ENCODE assay signal across 8 cellular contexts in the genomic region with DNA sequence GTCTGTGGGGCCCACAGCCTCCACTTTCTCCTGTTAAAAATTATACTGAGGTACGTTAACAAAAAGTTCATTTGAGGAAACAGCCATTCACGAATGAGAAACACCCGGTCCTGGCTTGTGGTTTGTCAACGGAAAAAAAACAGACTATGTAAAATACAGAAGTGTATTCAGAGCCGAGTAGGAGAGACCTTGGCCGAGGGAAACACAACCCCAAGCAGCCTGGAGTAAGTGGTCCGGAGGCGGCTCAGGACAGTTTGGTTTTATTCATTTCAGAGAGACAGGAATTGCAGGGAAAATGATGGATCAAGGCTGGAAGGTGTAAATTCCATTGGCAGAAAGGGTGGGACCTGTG. TPM values are rescaled to one million over a fixed set of nuclear protein-coding genes. Genes with fewer than 3 reads are reported as not detected.
DNase-seq lines count a peak whose midpoint lies in the region; ATAC-seq, FAIRE-seq and TF ChIP-seq lines count a peak whose summit lies in the region.

No MANE protein-coding gene starts in this region.

- POLR2A ChIA-PET in IMR-90 (lab: Charles Lee; ENCODE audit: unreplicated experiment) = interaction anchor here (0.7 kb wide), 1 partner anchor 42 kb away, joined by 4 read pairs; no protein-coding TSS in a partner anchor
- POLR2A ChIA-PET in GM12878 (lab: Charles Lee) = no interaction called here

- BruUV-seq in IMR-90 (replicated peaks; lab: Mats Ljungman, UMichigan) (no TSS peak), GM12878 (replicated peaks; lab: Mats Ljungman, UMichigan) (no TSS peak)

- H3K23ac ChIP-seq in IMR-90 (ENCODE audit: low read depth, low read length) = peak overlapping the region; percentile 87

- H4K20me1 ChIP-seq in IMR-90 (ENCODE audit: insufficient read depth, low read length) (no peaks in the 10 kb centered on the region), GM12878 (ENCODE audit: control insufficient read depth, insufficient read depth) (no peaks in the 10 kb centered on the region)

- RAD21 ChIA-PET in GM12878 (lab: Charles Lee; ENCODE audit: unreplicated experiment) = no interaction called here

- peak overlapping the region; percentile 99 for H3K4me3 Mint-ChIP-seq in memory B cell

- H3K4me3 ChIP-seq in IMR-90 (ENCODE audit: insufficient read depth, low read depth, low read length) = peak overlapping the region; percentile 83
- peak overlapping the region; percentile 54 for H3K4me3 ChIP-seq in GM12878
- H3K4me3 ChIP-seq in upper lobe of left lung = peak overlapping the region; percentile 65 to 89 (median 73)

- peak overlapping the region; percentile 90 for H3K27ac Mint-ChIP-seq in memory B cell

- H2BK120ac ChIP-seq in IMR-90 (ENCODE audit: low read depth, low read length) = no peak overlapping the region

- ATAC-seq in IMR-90 (ENCODE audit: low read depth) (no peak), GM12878 (no peak), memory B cell (ENCODE audit: low read depth) (peak; percentile 65), upper lobe of left lung (ENCODE audit: low FRiP score in 2 of 2) (peak in 1 of 2 donors; percentile 28), GM21737 (IDR thresholded peaks at IDR 0.05; ENCODE audit: unreplicated experiment) (no peak), HG03039 (IDR thresholded peaks at IDR 0.05; ENCODE audit: unreplicated experiment) (no peak)

- H3K27me3 Mint-ChIP-seq in memory B cell = no peaks in the 10 kb centered on the region

- H3K4me1 Mint-ChIP-seq in memory B cell = peaks cover 18% of the 10 kb centered on the region

- no peak for FAIRE-seq in GM12878 (lab: Jason Lieb, UNC)

- H3K27me3 ChIP-seq in IMR-90 (ENCODE audit: control insufficient read depth, insufficient read depth, low read length) = no peaks in the 10 kb centered on the region
- H3K27me3 ChIP-seq in GM12878 (replicated peaks in 1 of 2; ENCODE audit: control insufficient read depth in 2 of 2, insufficient read depth in 2 of 2, low read length in 1 of 2) = no peaks in the 10 kb centered on the region
- no peaks in the 10 kb centered on the region for H3K27me3 ChIP-seq in upper lobe of left lung

- H3K9me3 ChIP-seq in IMR-90 (ENCODE audit: control insufficient read depth, insufficient read depth, low read length) = peaks cover 4% of the 10 kb centered on the region; the same call in 1 of the 2 replicates
- no peaks in the 10 kb centered on the region; the same call in 1 of the 3 replicates for H3K9me3 ChIP-seq in GM12878 (replicated peaks; ENCODE audit: control insufficient read depth, insufficient read depth, low read length)
- H3K9me3 ChIP-seq in upper lobe of left lung = no peaks in the 10 kb centered on the region

- H3K36me3 ChIP-seq in IMR-90 (ENCODE audit: control insufficient read depth, insufficient read depth, low read length) (peaks cover 4% of the 10 kb centered on the region), GM12878 (ENCODE audit: control insufficient read depth in 2 of 2, insufficient read depth in 2 of 2, low read length in 1 of 2) (no peaks in the 10 kb centered on the region), upper lobe of left lung (no peaks in the 10 kb centered on the region)

- no peak for TF ChIP-seq CTCF in GM13976 (IDR thresholded peaks at IDR 0.05; ENCODE audit: borderline replicate concordance, control extremely low read depth, extremely low read depth, insufficient read depth, missing control alignments)
- TF ChIP-seq CTCF in IMR-90 (conservative IDR thresholded peaks at IDR 0.05; ENCODE audit: low read depth, low read length) = no peak
- no peak for TF ChIP-seq CTCF in GM12878 (IDR thresholded peaks at IDR 0.05 in 2 of 3, conservative IDR thresholded peaks at IDR 0.05 in 1 of 3; ENCODE audit: control insufficient read depth in 2 of 3, extremely low read depth in 1 of 3, insufficient read depth in 1 of 3, low read depth in 3 of 3, low read length in 3 of 3)
- TF ChIP-seq CTCF in upper lobe of left lung (IDR thresholded peaks at IDR 0.05) = no peak

- intact Hi-C loops in IMR-90 (cut with micrococcal nuclease) (no loop called here), GM12878 (cut with micrococcal nuclease; ENCODE audit: unreplicated experiment) (no loop called here)

- H3K79me2 ChIP-seq in GM12878 (ENCODE audit: control insufficient read depth, insufficient read depth, low read length) = no peaks in the 10 kb centered on the region

- no peak overlapping the region for H2BK15ac ChIP-seq in IMR-90 (ENCODE audit: low read depth, low read length)

- TF ChIP-seq RAD21 in IMR-90 (IDR thresholded peaks at IDR 0.05; ENCODE audit: low read length) = no peak
- no peak for TF ChIP-seq RAD21 in GM12878 (IDR thresholded peaks at IDR 0.05; ENCODE audit: insufficient read depth, low read depth, low read length)

- no peaks in the 10 kb centered on the region for H3K9me3 Mint-ChIP-seq in memory B cell

- H3K56ac ChIP-seq in IMR-90 (ENCODE audit: extremely low read depth, insufficient read depth, low read length) = peak overlapping the region; percentile 25; the same call in 1 of the 2 replicates

- peak overlapping the region; percentile 8; the same call in 1 of the 2 replicates for H3K18ac ChIP-seq in IMR-90 (ENCODE audit: low read depth, low read length)

- H4K91ac ChIP-seq in IMR-90 (ENCODE audit: insufficient read depth, low read depth, low read length) = no peak overlapping the region

- H4K8ac ChIP-seq in IMR-90 (ENCODE audit: low read depth in 2 of 2, low read length in 2 of 2) = peak overlapping the region; percentile 58 to 62; a peak in 1 of 4 replicates

- DNase-seq in GM13976 (ENCODE audit: low spot score) (peak; percentile 44), IMR-90 (no peak), GM12878 (ENCODE audit: low read depth, low spot score) (no peak), memory B cell (ENCODE audit: low spot score in 2 of 2) (peak in 1 of 2 donors; percentile 38), upper lobe of left lung (no peak), NCI-H1694 (lab: John Stamatoyannopoulos, UW) (no peak)

- H2AFZ ChIP-seq in IMR-90 (replicated peaks; ENCODE audit: low read length, poor library complexity) = peak overlapping the region; percentile 98
- no peak overlapping the region for H2AFZ ChIP-seq in GM12878 (ENCODE audit: control insufficient read depth, low read depth, low read length)

- no peak overlapping the region for H4K5ac ChIP-seq in IMR-90 (ENCODE audit: low read depth, low read length)

- TF ChIP-seq POLR2A in IMR-90 (IDR thresholded peaks at IDR 0.05; ENCODE audit: low read depth, low read length) (no peak), GM12878 (IDR thresholded peaks at IDR 0.05; ENCODE audit: low read depth, low read length) (no peak), upper lobe of left lung (IDR thresholded peaks at IDR 0.05) (no peak)

- H3K27ac ChIP-seq in IMR-90 (ENCODE audit: insufficient read depth, low read length) (peak overlapping the region; percentile 36), GM12878 (ENCODE audit: control insufficient read depth, insufficient read depth) (no peak overlapping the region), upper lobe of left lung (peak overlapping the region; percentile 72 to 81 (median 78))

- CTCF ChIA-PET in IMR-90 (lab: Yijun Ruan, JAX) (interaction anchor here (0.6 kb wide), 1 partner anchor 24 kb away, joined by 4 read pairs; no protein-coding TSS in a partner anchor), GM12878 (lab: Yijun Ruan, JAX) (interaction anchor here (1.6 kb wide), 1 partner anchor 51 kb away, joined by 3 read pairs; a partner anchor contains a TSS)

- H3K14ac ChIP-seq in IMR-90 (replicated peaks; ENCODE audit: low read depth, low read length) = peak overlapping the region; percentile 56; the same call in 1 of the 2 replicates

- TF ChIP-seq EP300 in GM12878 (IDR thresholded peaks at IDR 0.05; ENCODE audit: borderline replicate concordance in 1 of 2, control insufficient read depth in 1 of 2, low read depth in 2 of 2, low read length in 2 of 2) (no peak), upper lobe of left lung (IDR thresholded peaks at IDR 0.05) (no peak)

- peaks cover 22 to 36% of the 10 kb centered on the region in 2 experiments for H3K79me1 ChIP-seq in IMR-90 (ENCODE audit: low read depth in 1 of 2, low read length in 2 of 2)

- H2AK9ac ChIP-seq in IMR-90 (replicated peaks; ENCODE audit: low read depth, low read length, poor library complexity) = peak overlapping the region; percentile 96

- H3K9ac ChIP-seq in IMR-90 (ENCODE audit: low read depth, low read length) (peak overlapping the region; percentile 64), GM12878 (ENCODE audit: control insufficient read depth, insufficient read depth, low read length) (no peak overlapping the region)

- no peaks in the 10 kb centered on the region for H3K9me1 ChIP-seq in IMR-90 (ENCODE audit: insufficient read depth, low read length)

- peak overlapping the region; percentile 65; the same call in 1 of the 2 replicates for H2AK5ac ChIP-seq in IMR-90 (ENCODE audit: low read depth, low read length)

- SMC1A ChIA-PET in GM12878 (lab: Charles Lee; ENCODE audit: uncharacterized antibody, unreplicated experiment) = no interaction called here

- in situ Hi-C loops in GM13976 (cut with MboI; ENCODE audit: low sequenced_read_pairs, unreplicated experiment) = no loop called here
- in situ Hi-C loops in IMR-90 (cut with MboI; ENCODE audit: low sequenced_read_pairs) = no loop called here
- in situ Hi-C loops in GM12878 (cut with MboI) = no loop called here

- H3K4ac ChIP-seq in IMR-90 (ENCODE audit: low read depth, low read length) = no peak overlapping the region

- H3K36me3 Mint-ChIP-seq in memory B cell = peaks cover 13% of the 10 kb centered on the region

- no peak overlapping the region for H2BK20ac ChIP-seq in IMR-90 (ENCODE audit: low read depth, low read length)

- H3K4me2 ChIP-seq in IMR-90 (ENCODE audit: low read depth, low read length) = peak overlapping the region; percentile 82
- peak overlapping the region; percentile 19 for H3K4me2 ChIP-seq in GM12878 (ENCODE audit: control insufficient read depth, insufficient read depth)

- H3K4me1 ChIP-seq in IMR-90 (ENCODE audit: control insufficient read depth, insufficient read depth, low read length) (no peaks in the 10 kb centered on the region), GM12878 (ENCODE audit: control insufficient read depth, insufficient read depth, low read length) (0 out of 2 replicates have a peak, but pooled peaks cover 3% of the 10 kb centered on the region), upper lobe of left lung (peaks cover 11 to 21% (median 14%) of the 10 kb centered on the region in 4 donors)

- WGBS in IMR-90 (ENCODE audit: extremely low coverage in 2 of 2, insufficient read length in 1 of 2), 2 experiments = 0% methylated on average over 2 of the region's 8 CpGs; no CpG with 5 or more reads in 1 of the 2 experiments
- WGBS in GM12878 (ENCODE audit: insufficient coverage, insufficient replicate concordance, low lambda C conversion rate, missing lambda C conversion rate) = 21% methylated on average over 8 of the region's 8 CpGs
- 21% methylated on average over 8 of the region's 8 CpGs for WGBS in upper lobe of left lung, 2 donors

- peak overlapping the region; percentile 53 for H2BK5ac ChIP-seq in IMR-90 (ENCODE audit: low read depth, low read length, poor library complexity, severe bottlenecking)

- dilution Hi-C loops in IMR-90 (cut with HindIII; ENCODE audit: low sequenced_read_pairs, unreplicated experiment) = no loop called here

RNA-seq across cellular contexts. Expression of a gene that starts 0.7 kb away (rescaled TPM):
- 8.4 and 10.0 TPM in 2 replicates for total RNA-seq in IMR-90 (2012; rRNA removed)
- polyA plus RNA-seq in IMR-90 (2012; rRNA removed) = 3.8 and 4.8 TPM in 2 replicates
- 0.57 and 0.87 TPM in 2 replicates for polyA plus RNA-seq in IMR-90 (2012; cell fraction: cytosol; rRNA removed)
- 4.5 and 22.3 TPM in 2 replicates for polyA plus RNA-seq in IMR-90 (2012; cell fraction: nucleus; rRNA removed; ENCODE audit: low replicate concordance)
- total RNA-seq in GM12878 (2013; cell fraction: nucleolus; rRNA removed) = 4.2 and 5.5 TPM in 2 replicates
- 1.2 and 1.8 TPM in 2 replicates for total RNA-seq in GM12878 (2014; rRNA removed)
- 2.4 and 2.5 TPM in 2 replicates for total RNA-seq in GM12878 (2014; rRNA removed; fragmentation: Illumina TruSeq; extraction: Trizol)
- 1.2 and 1.8 TPM in 2 replicates for total RNA-seq in GM12878 (2021)
- polyA plus RNA-seq in GM12878 (2011; ENCODE audit: low read depth) = 2.2 TPM
- 0.53 and 0.79 TPM in 2 replicates for polyA plus RNA-seq in GM12878 (2011; rRNA removed)
- polyA plus RNA-seq in GM12878 (2011; cell fraction: cytosol; rRNA removed) = 0.17 and 0.19 TPM in 2 replicates
- polyA plus RNA-seq in GM12878 (2011; cell fraction: nucleus; rRNA removed) = 0.73 and 0.84 TPM in 2 replicates
- polyA plus RNA-seq in GM12878 (2012) = 3.8 and 4.7 TPM in 2 replicates
- polyA plus RNA-seq in GM12878 (2014; fragmentation: Illumina TruSeq; extraction: Trizol) = 1.4 and 2.2 TPM in 2 replicates
- polyA plus RNA-seq in GM12878 (2014; fragmentation: Nextera tagmentation; extraction: Ambion mirVana) = under 1 TPM; 0.43 to 0.77 TPM
- 1.4 and 1.7 TPM in 2 replicates for polyA plus RNA-seq in GM12878 (2014; rRNA removed)
- polyA plus RNA-seq in GM12878 (2016; fragmentation: Nextera tagmentation; extraction: Ambion mirVana) = 1 to 10 TPM; 1.1 to 1.2 TPM
- 0.46 and 0.73 TPM in 2 replicates for polyA minus RNA-seq in GM12878 (2011; rRNA and poly(A)+ RNA removed)
- 0.62 TPM in 1 of 2 replicates, not detected in the other for polyA minus RNA-seq in GM12878 (2011; cell fraction: cytosol; rRNA and poly(A)+ RNA removed)
- polyA minus RNA-seq in GM12878 (2011; cell fraction: nucleus; rRNA and poly(A)+ RNA removed) = 0.48 and 0.86 TPM in 2 replicates
- 10 to 100 TPM in 4 of 6 donors, 1 to 10 TPM in 2; 6.8 to 27.2 (median 11.9) TPM for total RNA-seq in upper lobe of left lung

RNA-seq across cellular contexts. Expression of a gene that starts 35.2 kb away (rescaled TPM):
- total RNA-seq in IMR-90 (2012; rRNA removed) = 8.4 and 9.4 TPM in 2 replicates
- 1.7 and 2.8 TPM in 2 replicates for polyA plus RNA-seq in IMR-90 (2012; rRNA removed)
- polyA plus RNA-seq in IMR-90 (2012; cell fraction: cytosol; rRNA removed) = 0.33 and 0.77 TPM in 2 replicates
- 1.6 and 10.7 TPM in 2 replicates for polyA plus RNA-seq in IMR-90 (2012; cell fraction: nucleus; rRNA removed; ENCODE audit: low replicate concordance)
- 26.3 and 29.1 TPM in 2 replicates for total RNA-seq in GM12878 (2013; cell fraction: nucleolus; rRNA removed)
- total RNA-seq in GM12878 (2014; rRNA removed) = 4.9 and 6.3 TPM in 2 replicates
- total RNA-seq in GM12878 (2014; rRNA removed; fragmentation: Illumina TruSeq; extraction: Trizol) = 8.2 and 8.9 TPM in 2 replicates
- 3.6 and 7.0 TPM in 2 replicates for total RNA-seq in GM12878 (2021)
- polyA plus RNA-seq in GM12878 (2011; ENCODE audit: low read depth) = 2.9 TPM
- 3.6 and 5.4 TPM in 2 replicates for polyA plus RNA-seq in GM12878 (2011; rRNA removed)
- polyA plus RNA-seq in GM12878 (2011; cell fraction: cytosol; rRNA removed) = 1.3 and 1.5 TPM in 2 replicates
- 2.7 and 3.1 TPM in 2 replicates for polyA plus RNA-seq in GM12878 (2011; cell fraction: nucleus; rRNA removed)
- polyA plus RNA-seq in GM12878 (2012) = 3.9 and 4.7 TPM in 2 replicates
- 4.0 and 5.3 TPM in 2 replicates for polyA plus RNA-seq in GM12878 (2014; fragmentation: Illumina TruSeq; extraction: Trizol)
- 1 to 10 TPM; 1.3 to 2.1 TPM for polyA plus RNA-seq in GM12878 (2014; fragmentation: Nextera tagmentation; extraction: Ambion mirVana)
- 4.8 and 5.6 TPM in 2 replicates for polyA plus RNA-seq in GM12878 (2014; rRNA removed)
- polyA plus RNA-seq in GM12878 (2016; fragmentation: Nextera tagmentation; extraction: Ambion mirVana) = 1 to 10 TPM; 1.8 to 2.8 TPM
- 4.2 and 4.6 TPM in 2 replicates for polyA minus RNA-seq in GM12878 (2011; rRNA and poly(A)+ RNA removed)
- polyA minus RNA-seq in GM12878 (2011; cell fraction: cytosol; rRNA and poly(A)+ RNA removed) = 1.7 and 2.8 TPM in 2 replicates
- 2.7 and 4.6 TPM in 2 replicates for polyA minus RNA-seq in GM12878 (2011; cell fraction: nucleus; rRNA and poly(A)+ RNA removed)
- 10 to 100 TPM; 12.4 to 49.2 (median 17.0) TPM for total RNA-seq in upper lobe of left lung

RNA-seq across cellular contexts. Expression of a gene that starts 38.3 kb away (rescaled TPM):
- total RNA-seq in IMR-90 (2012; rRNA removed) (10.8 and 12.0 TPM in 2 replicates), GM12878 (2014; rRNA removed) (0.51 and 0.65 TPM in 2 replicates), GM12878 (2014; rRNA removed; fragmentation: Illumina TruSeq; extraction: Trizol) (0.63 and 0.78 TPM in 2 replicates), GM12878 (2021) (0.37 and 0.38 TPM in 2 replicates), upper lobe of left lung (10 to 100 TPM; 10.1 to 29.3 (median 16.4) TPM)
- polyA plus RNA-seq in IMR-90 (2012; rRNA removed) (1.2 and 2.7 TPM in 2 replicates), GM12878 (2011; rRNA removed) (0.12 and 0.15 TPM in 2 replicates), GM12878 (2014; fragmentation: Illumina TruSeq; extraction: Trizol) (0.28 and 0.44 TPM in 2 replicates), GM12878 (2014; fragmentation: Nextera tagmentation; extraction: Ambion mirVana) (under 1 TPM; 0.33 to 0.48 TPM), GM12878 (2014; rRNA removed) (0.25 and 0.58 TPM in 2 replicates), GM12878 (2016; fragmentation: Nextera tagmentation; extraction: Ambion mirVana) (under 1 TPM; 0.50 to 0.63 TPM)
- 0.47 and 0.81 TPM in 2 replicates for polyA plus RNA-seq in IMR-90 (2012; cell fraction: cytosol; rRNA removed)
- polyA plus RNA-seq in IMR-90 (2012; cell fraction: nucleus; rRNA removed; ENCODE audit: low replicate concordance) = 1.4 and 4.8 TPM in 2 replicates
- 0.54 and 0.59 TPM in 2 replicates for total RNA-seq in GM12878 (2013; cell fraction: nucleolus; rRNA removed)
- 0.35 TPM for polyA plus RNA-seq in GM12878 (2011; ENCODE audit: low read depth)
- 0.09 and 0.12 TPM in 2 replicates for polyA plus RNA-seq in GM12878 (2011; cell fraction: cytosol; rRNA removed)
- polyA plus RNA-seq in GM12878 (2011; cell fraction: nucleus; rRNA removed) = 0.09 TPM in 1 of 2 replicates, not detected in the other
- polyA plus RNA-seq in GM12878 (2012) = 0.87 and 1.3 TPM in 2 replicates
- polyA minus RNA-seq in GM12878 (2011; rRNA and poly(A)+ RNA removed) = 0.15 and 0.51 TPM in 2 replicates
- not detected in 2 replicates for polyA minus RNA-seq in GM12878 (2011; cell fraction: cytosol; rRNA and poly(A)+ RNA removed)
- polyA minus RNA-seq in GM12878 (2011; cell fraction: nucleus; rRNA and poly(A)+ RNA removed) = 0.12 TPM in 1 of 2 replicates, not detected in the other

RNA-seq across cellular contexts. Expression of a gene that starts 50.9 kb away (rescaled TPM):
- total RNA-seq in IMR-90 (2012; rRNA removed) (3.6 and 4.2 TPM in 2 replicates), GM12878 (2014; rRNA removed) (0.56 and 1.0 TPM in 2 replicates), GM12878 (2014; rRNA removed; fragmentation: Illumina TruSeq; extraction: Trizol) (0.58 and 0.69 TPM in 2 replicates), GM12878 (2021) (0.26 and 0.51 TPM in 2 replicates), upper lobe of left lung (1 to 10 TPM in 4 of 6 donors, under 1 TPM in 1, not detected in 1; 0.55 to 3.4 (median 2.0) TPM)
- polyA plus RNA-seq in IMR-90 (2012; rRNA removed) (0.80 and 1.5 TPM in 2 replicates), GM12878 (2011; rRNA removed) (0.19 and 0.22 TPM in 2 replicates), GM12878 (2014; fragmentation: Illumina TruSeq; extraction: Trizol) (0.72 and 1.2 TPM in 2 replicates), GM12878 (2014; fragmentation: Nextera tagmentation; extraction: Ambion mirVana) (under 1 TPM; 0.18 to 0.49 TPM), GM12878 (2014; rRNA removed) (0.28 and 1.4 TPM in 2 replicates), GM12878 (2016; fragmentation: Nextera tagmentation; extraction: Ambion mirVana) (under 1 TPM; 0.21 to 0.23 TPM)
- polyA plus RNA-seq in IMR-90 (2012; cell fraction: cytosol; rRNA removed) = 0.15 and 0.17 TPM in 2 replicates
- polyA plus RNA-seq in IMR-90 (2012; cell fraction: nucleus; rRNA removed; ENCODE audit: low replicate concordance) = 0.57 and 4.8 TPM in 2 replicates
- 2.4 and 2.6 TPM in 2 replicates for total RNA-seq in GM12878 (2013; cell fraction: nucleolus; rRNA removed)
- 0.25 TPM for polyA plus RNA-seq in GM12878 (2011; ENCODE audit: low read depth)
- 0.05 and 0.09 TPM in 2 replicates for polyA plus RNA-seq in GM12878 (2011; cell fraction: cytosol; rRNA removed)
- polyA plus RNA-seq in GM12878 (2011; cell fraction: nucleus; rRNA removed) = 0.09 and 0.18 TPM in 2 replicates
- 0.38 and 0.52 TPM in 2 replicates for polyA plus RNA-seq in GM12878 (2012)
- polyA minus RNA-seq in GM12878 (2011; rRNA and poly(A)+ RNA removed) = 0.21 and 0.29 TPM in 2 replicates
- polyA minus RNA-seq in GM12878 (2011; cell fraction: cytosol; rRNA and poly(A)+ RNA removed) = not detected in 2 replicates
- 0.19 TPM in 1 of 2 replicates, not detected in the other for polyA minus RNA-seq in GM12878 (2011; cell fraction: nucleus; rRNA and poly(A)+ RNA removed)
